Comparison of ENCODE assay signal across 9 cellular contexts in the genomic region with DNA sequence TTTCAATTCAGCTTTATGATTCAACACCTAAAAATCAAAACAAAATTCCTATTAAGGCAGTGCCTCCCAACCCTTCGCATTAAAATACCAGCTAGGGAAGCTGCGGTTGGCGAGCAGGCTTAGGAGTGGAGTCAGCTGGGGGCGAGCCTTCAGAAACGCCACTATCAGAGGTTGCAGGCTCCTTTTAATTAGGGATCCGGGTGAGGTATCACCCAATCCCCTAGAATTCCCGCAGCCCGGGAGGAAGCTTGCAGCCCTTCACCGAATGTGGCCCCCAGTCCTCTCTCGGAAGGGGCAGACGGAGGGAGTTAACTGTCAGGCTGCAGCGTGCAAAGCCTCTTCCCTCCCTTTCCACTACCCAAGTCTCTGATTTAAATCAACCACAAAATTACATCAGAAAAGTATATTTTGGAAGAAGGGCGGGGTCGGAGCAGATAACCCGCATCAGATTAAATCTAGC. TPM values are rescaled to one million over a fixed set of nuclear protein-coding genes. Genes with fewer than 3 reads are reported as not detected.
DNase-seq lines count a peak whose midpoint lies in the region; ATAC-seq and TF ChIP-seq lines count a peak whose summit lies in the region.
"Had no signal": no experiment of that assay in that cellular context is flagged by ENCODE, and none has a peak within 500 bp of the region (broad histone marks: within the 10 kb centered on the region; RNA-seq: fewer than 3 reads in every experiment).

No MANE protein-coding gene starts in this region.

- CTCF ChIA-PET in activated naive CD4-positive, alpha-beta T cell treated with anti-CD3 and anti-CD28 coated beads for 36 hours (lab: Charles Lee) = interaction anchor here (0.6 to 0.8 kb wide), 2 partner anchors 32 to 161 kb away, joined by 3 to 4 read pairs; no protein-coding TSS in a partner anchor

- DNase-seq in activated naive CD4-positive, alpha-beta T cell treated with anti-CD3 and anti-CD28 coated beads for 36 hours = peak; percentile 17
- DNase-seq in activated naive CD4-positive, alpha-beta T cell (lab: John Stamatoyannopoulos, UW) = no peak
- no peak for DNase-seq in SK-N-MC (ENCODE audit: low read depth, low spot score)
- peak; percentile 79 for DNase-seq in fibroblast of pulmonary artery (ENCODE audit: low read depth)
- DNase-seq in stomach = no peak
- no peak for DNase-seq in HuH-7 (ENCODE audit: low spot score)
- DNase-seq: GDM1 had no signal

- peaks cover 13 to 80% (median 41%) of the 10 kb centered on the region in 3 donors for H3K27me3 ChIP-seq in stomach

- peaks cover 64% of the 10 kb centered on the region for H3K36me3 Mint-ChIP-seq in activated naive CD4-positive, alpha-beta T cell treated with anti-CD3 and anti-CD28 coated beads for 36 hours (ENCODE audit: low read depth)

- no peaks in the 10 kb centered on the region for H3K9me3 ChIP-seq in SK-N-MC (ENCODE audit: low read depth, low read length)
- H3K9me3 ChIP-seq in stomach = no peaks in the 10 kb centered on the region

- 9 to 27% (median 22%) methylated on average over 15 of the region's 15 CpGs for WGBS in stomach, 5 donors

- no peak overlapping the region for H3K27ac ChIP-seq in SK-N-MC
- H3K27ac ChIP-seq in stomach = peak overlapping the region in 2 of 5 donors; percentile 39 to 51

- TF ChIP-seq CTCF in fibroblast of pulmonary artery (IDR thresholded peaks at IDR 0.05; ENCODE audit: low read length, missing control alignments) (no peak), stomach (IDR thresholded peaks at IDR 0.05) (no peak)

- no peak for TF ChIP-seq POLR2A in stomach (IDR thresholded peaks at IDR 0.05)

- peak overlapping the region; percentile 79 for H3K9ac ChIP-seq in SK-N-MC (ENCODE audit: insufficient read length)

- intact Hi-C loops in activated naive CD4-positive, alpha-beta T cell treated with anti-CD3 and anti-CD28 coated beads for 36 hours (cut with micrococcal nuclease) = loop anchor here (5.0 kb wide), 2 partner anchors 554 to 591 kb away; a partner anchor contains a TSS
- intact Hi-C loops in stomach (cut with DNase I; ENCODE audit: low total_unique reads) = no loop called here

- peaks cover 36 to 68% (median 55%) of the 10 kb centered on the region in 4 donors for H3K4me1 ChIP-seq in stomach

- H3K27ac Mint-ChIP-seq in activated naive CD4-positive, alpha-beta T cell treated with anti-CD3 and anti-CD28 coated beads for 36 hours = peak overlapping the region; percentile 27

- peak overlapping the region; percentile 90 for H3K4me3 Mint-ChIP-seq in activated naive CD4-positive, alpha-beta T cell treated with anti-CD3 and anti-CD28 coated beads for 36 hours

- H3K4me3 ChIP-seq in SK-N-MC (peak overlapping the region; percentile 76), fibroblast of pulmonary artery (replicated peaks; ENCODE audit: low read depth, low read length) (peak overlapping the region; percentile 79), stomach (peak overlapping the region; percentile 41 to 55 (median 46))

- no peak for TF ChIP-seq EP300 in stomach (IDR thresholded peaks at IDR 0.05)

- ATAC-seq in HG02763 (IDR thresholded peaks at IDR 0.05; ENCODE audit: unreplicated experiment) (no peak), HG02571 (IDR thresholded peaks at IDR 0.05; ENCODE audit: unreplicated experiment) (no peak)

- H3K4me1 Mint-ChIP-seq in activated naive CD4-positive, alpha-beta T cell treated with anti-CD3 and anti-CD28 coated beads for 36 hours (ENCODE audit: low read depth) = peaks cover 34% of the 10 kb centered on the region

- H3K27me3 Mint-ChIP-seq in activated naive CD4-positive, alpha-beta T cell treated with anti-CD3 and anti-CD28 coated beads for 36 hours (ENCODE audit: low read depth) = peaks cover 44% of the 10 kb centered on the region

- peaks cover 37% of the 10 kb centered on the region for H3K36me3 ChIP-seq in SK-N-MC (ENCODE audit: insufficient read depth, low read length)
- no peaks in the 10 kb centered on the region for H3K36me3 ChIP-seq in stomach

- no peaks in the 10 kb centered on the region for H3K9me3 Mint-ChIP-seq in activated naive CD4-positive, alpha-beta T cell treated with anti-CD3 and anti-CD28 coated beads for 36 hours

RNA-seq across cellular contexts. Expression of a gene that starts 1.7 kb away (rescaled TPM):
- 10 to 100 TPM; 26.8 to 27.8 TPM for total RNA-seq in activated naive CD4-positive, alpha-beta T cell treated with anti-CD3 and anti-CD28 coated beads for 36 hours
- 1 to 10 TPM in 2 of 5 donors, under 1 TPM in 2, not detected in 1; 0.29 to 2.6 (median 1.6) TPM for total RNA-seq in stomach
- 1 to 10 TPM in 1 of 3 donors, under 1 TPM in 2; 0.15 to 1.6 (median 0.62) TPM for polyA plus RNA-seq in stomach

Comparison
In these comparisons a context has a peak if more than half of its experiments do, and no peak if none do; other contexts are left out.
1. DNase-seq: peak in activated naive CD4-positive, alpha-beta T cell treated with anti-CD3 and anti-CD28 coated beads for 36 hours (single experiment) and fibroblast of pulmonary artery (single experiment); none in activated naive CD4-positive, alpha-beta T cell (0 of 4), SK-N-MC (single experiment), stomach (single experiment) and HuH-7 (single experiment).
2. RNA of a gene that starts 1.7 kb away (total RNA-seq): 26.8 to 27.8 TPM in activated naive CD4-positive, alpha-beta T cell treated with anti-CD3 and anti-CD28 coated beads for 36 hours; 0.29 to 2.6 TPM in stomach; every median in the first group is over 4 times any median in the second.
3. Peak in every context shown above with its lines, with median percentiles within 50 percentile points of each other: H3K4me3 ChIP-seq.